Comparison of ENCODE assay signal across 11 cellular contexts in the genomic region with DNA sequence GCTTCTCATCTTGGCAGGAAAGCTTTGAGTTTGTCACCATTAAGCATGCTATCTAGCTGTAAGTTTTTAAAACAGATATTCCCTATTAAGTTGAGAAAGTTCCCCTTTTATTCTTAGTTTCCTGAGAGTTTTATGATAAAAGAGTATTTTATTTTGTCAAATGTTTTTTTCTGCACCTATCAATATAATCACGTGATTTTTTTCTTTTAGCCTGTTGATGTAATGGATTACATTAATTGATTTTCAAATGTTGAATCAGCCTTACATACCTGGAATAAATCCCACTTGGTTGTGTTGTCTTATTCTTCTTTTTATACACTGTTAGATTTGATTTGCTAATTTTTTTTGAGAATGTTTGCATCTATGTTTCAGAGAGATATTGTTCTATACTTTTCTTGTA.
"Had no signal": no experiment of that assay in that cellular context is flagged by ENCODE, and none has a peak within 500 bp of the region (broad histone marks: within the 10 kb centered on the region; RNA-seq: fewer than 3 reads in every experiment).

No MANE protein-coding gene starts in this region.

- ATAC-seq: GM23338, HCT116 had no signal

- DNase-seq: GM23248, GOT3, H7, H9, HCEC 1CT, HFFc6 had no signal

- H3K4me3 ChIP-seq: GM23248, GM23338, HAP-1 had no signal

- FAIRE-seq: H1, H54 had no signal

- H3K4me2 ChIP-seq: GM23338 had no signal

- H3K9me3 ChIP-seq: HAP-1 had no signal

- H2AFZ ChIP-seq: GM23248, GM23338 had no signal

- H3K27ac ChIP-seq: GM23248 had no signal

- H3K36me3 ChIP-seq: HAP-1 had no signal

- H3K4me1 ChIP-seq: HAP-1 had no signal

- H3K9ac ChIP-seq: GM23248 had no signal
